Comparison of ENCODE assay signal across 15 cellular contexts in the genomic region with DNA sequence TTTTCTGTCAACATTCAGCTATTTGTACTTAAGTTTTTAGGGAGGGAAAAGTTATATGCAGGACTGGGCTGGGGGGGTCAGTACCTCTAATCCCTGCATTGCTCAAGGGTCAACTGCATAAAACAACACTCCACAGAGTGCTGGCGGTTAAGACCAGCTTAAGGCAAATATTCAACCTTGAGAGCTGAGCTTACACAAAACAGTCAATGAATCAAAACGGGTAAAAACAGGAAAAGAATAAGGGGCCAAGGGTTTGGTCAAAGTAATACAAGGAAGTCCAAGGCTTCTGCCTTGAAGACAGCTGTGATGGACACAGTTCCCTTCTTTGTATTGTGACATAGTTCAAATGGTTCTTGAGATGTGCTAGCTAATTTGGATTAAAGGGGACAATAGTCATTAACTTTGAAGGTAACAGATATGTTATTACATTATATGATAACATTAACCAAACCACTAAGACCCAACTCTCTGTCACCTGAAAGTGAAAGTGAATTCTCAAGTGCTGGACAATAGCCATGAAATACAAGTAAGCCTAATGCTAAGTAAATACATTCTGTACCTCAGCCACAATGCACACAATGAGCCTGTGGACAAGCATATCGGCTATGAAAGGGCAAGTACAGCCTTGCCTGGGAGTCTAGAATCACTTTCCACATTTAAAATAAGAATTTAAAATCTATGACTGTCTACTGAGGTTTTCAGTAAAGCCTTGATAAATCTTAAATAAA.
DNase-seq lines count a peak whose midpoint lies in the region; ATAC-seq and TF ChIP-seq lines count a peak whose summit lies in the region.
"Had no signal": no experiment of that assay in that cellular context is flagged by ENCODE, and none has a peak within 500 bp of the region (broad histone marks: within the 10 kb centered on the region; RNA-seq: fewer than 3 reads in every experiment).

No MANE protein-coding gene starts in this region.

- TF ChIP-seq CTCF in cardiac fibroblast (IDR thresholded peaks at IDR 0.05; ENCODE audit: low read depth, low read length): no peak

- no CpG with 5 or more reads among the region's 3 CpGs for WGBS in mesendoderm (ENCODE audit: extremely low coverage, insufficient coverage, low lambda C conversion rate)

- peak; percentile 60 for ATAC-seq in GM18867 (IDR thresholded peaks at IDR 0.05; ENCODE audit: unreplicated experiment)
- no peak for ATAC-seq in activated T-cell treated with anti-CD3 and anti-CD28 coated beads, Interleukin-2, amount 50 U/mL, for 4 hours
- ATAC-seq: T-cell had no signal

- no peak overlapping the region for H3K9ac ChIP-seq in mesendoderm (ENCODE audit: low read length)

- H3K4me3 ChIP-seq in cardiac fibroblast (replicated peaks in 1 of 2; ENCODE audit: low read depth in 2 of 2, low read length in 2 of 2) (no peak overlapping the region), mesendoderm (ENCODE audit: low read length) (no peak overlapping the region)
- H3K4me3 ChIP-seq: suprapubic skin had no signal

- no peak overlapping the region for H3K4ac ChIP-seq in mesendoderm (ENCODE audit: low read depth, low read length)

- no peak overlapping the region for H3K23ac ChIP-seq in mesendoderm (ENCODE audit: low read length)

- H3K9me3 Mint-ChIP-seq in activated T-cell treated with anti-CD3 and anti-CD28 coated beads, Interleukin-2, amount 50 U/mL, for 4 hours: peaks cover 16% of the 10 kb centered on the region

- no peaks in the 10 kb centered on the region for H3K27me3 ChIP-seq in mesendoderm (ENCODE audit: insufficient read depth, low read length, poor library complexity)
- H3K27me3 ChIP-seq: suprapubic skin had no signal

- no peak overlapping the region for H4K5ac ChIP-seq in mesendoderm (ENCODE audit: low read length)

- H3K27me3 Mint-ChIP-seq in activated T-cell treated with anti-CD3 and anti-CD28 coated beads, Interleukin-2, amount 50 U/mL, for 4 hours (ENCODE audit: low read depth): no peaks in the 10 kb centered on the region
- H3K27me3 Mint-ChIP-seq: activated naive CD8-positive, alpha-beta T cell treated with anti-CD3 and anti-CD28 coated beads, Interleukin-2, amount 10 ng/mL, durations not matched to agents 7 days and 5 days; T-cell had no signal

- H3K4me3 Mint-ChIP-seq in activated T-cell treated with anti-CD3 and anti-CD28 coated beads, Interleukin-2, amount 50 U/mL, for 4 hours: no peak overlapping the region
- H3K4me3 Mint-ChIP-seq: activated naive CD8-positive, alpha-beta T cell treated with anti-CD3 and anti-CD28 coated beads, Interleukin-2, amount 10 ng/mL, durations not matched to agents 7 days and 5 days; T-cell had no signal

- peak; percentile 96 for DNase-seq in NCI-H2029 treated with DMSO at 0.1 percent for 48 hours (lab: John Stamatoyannopoulos, UW)
- DNase-seq in cardiac fibroblast (ENCODE audit: low read depth in 2 of 2): peak; percentile 62 to 63
- DNase-seq in mesendoderm: no peak
- no peak for DNase-seq in activated T-cell treated with anti-CD3 and anti-CD28 coated beads, Interleukin-2, amount 50 U/mL, for 4 hours
- DNase-seq in superior temporal gyrus (ENCODE audit: extremely low spot score): no peak
- DNase-seq in NCI-H1694 (lab: John Stamatoyannopoulos, UW): no peak
- no peak for DNase-seq in NCI-H526 (lab: John Stamatoyannopoulos, UW)
- DNase-seq: activated naive CD8-positive, alpha-beta T cell treated with anti-CD3 and anti-CD28 coated beads, Interleukin-2, amount 10 ng/mL, durations not matched to agents 7 days and 5 days; erythroblast; KG1; NCI-H69; occipital lobe; T-cell had no signal

- H3K4me2 ChIP-seq in mesendoderm (ENCODE audit: low read length): no peak overlapping the region

- H3K79me2 ChIP-seq in mesendoderm (ENCODE audit: control insufficient read depth, insufficient read depth, low read length): no peaks in the 10 kb centered on the region

- no peak overlapping the region for H2AK5ac ChIP-seq in mesendoderm (ENCODE audit: low read length)

- no peaks in the 10 kb centered on the region for H3K4me1 Mint-ChIP-seq in activated T-cell treated with anti-CD3 and anti-CD28 coated beads, Interleukin-2, amount 50 U/mL, for 4 hours (ENCODE audit: low read depth)
- H3K4me1 Mint-ChIP-seq: activated naive CD8-positive, alpha-beta T cell treated with anti-CD3 and anti-CD28 coated beads, Interleukin-2, amount 10 ng/mL, durations not matched to agents 7 days and 5 days; T-cell had no signal

- no peak overlapping the region for H4K8ac ChIP-seq in mesendoderm (ENCODE audit: low read depth, low read length)

- no peak overlapping the region for H2BK15ac ChIP-seq in mesendoderm (replicated peaks; ENCODE audit: low read depth)

- H3K18ac ChIP-seq in mesendoderm (ENCODE audit: low read length): peak overlapping the region; percentile 5

- no peak overlapping the region for H3K56ac ChIP-seq in mesendoderm (ENCODE audit: low read length)

- H3K27ac ChIP-seq in mesendoderm (ENCODE audit: low read depth, low read length): no peak overlapping the region
- H3K27ac ChIP-seq: suprapubic skin had no signal

- no peak overlapping the region for H2BK5ac ChIP-seq in mesendoderm (ENCODE audit: low read length)

- H3K4me1 ChIP-seq in mesendoderm (ENCODE audit: control insufficient read depth, low read depth, low read length): peaks cover 15% of the 10 kb centered on the region

- H3K36me3 Mint-ChIP-seq in activated T-cell treated with anti-CD3 and anti-CD28 coated beads, Interleukin-2, amount 50 U/mL, for 4 hours (ENCODE audit: insufficient read depth): no peaks in the 10 kb centered on the region
- H3K36me3 Mint-ChIP-seq: activated naive CD8-positive, alpha-beta T cell treated with anti-CD3 and anti-CD28 coated beads, Interleukin-2, amount 10 ng/mL, durations not matched to agents 7 days and 5 days; T-cell had no signal

- H2BK120ac ChIP-seq in mesendoderm (ENCODE audit: low read depth, low read length): no peak overlapping the region

- no peaks in the 10 kb centered on the region for H3K36me3 ChIP-seq in mesendoderm (ENCODE audit: control insufficient read depth, insufficient read depth, low read length)
- H3K36me3 ChIP-seq: suprapubic skin had no signal

- no peaks in the 10 kb centered on the region for H3K79me1 ChIP-seq in mesendoderm (ENCODE audit: low read length)

Comparison
In these comparisons a context has a peak if more than half of its experiments do, and no peak if none do; other contexts are left out.
1. DNase-seq: peak in NCI-H2029 treated with DMSO at 0.1 percent for 48 hours (single experiment) and cardiac fibroblast (2 of 2); none in mesendoderm (single experiment), activated T-cell treated with anti-CD3 and anti-CD28 coated beads, Interleukin-2, amount 50 U/mL, for 4 hours (single experiment), superior temporal gyrus (single experiment), NCI-H1694 (single experiment) and NCI-H526 (0 of 2).